Comparison of ENCODE assay signal across 8 cellular contexts in genomic region chr17:43578699-43579569, GRCh38. TPM values are rescaled to one million over a fixed set of nuclear protein-coding genes. Genes with fewer than 3 reads are reported as not detected.
DNase-seq lines count a peak whose midpoint lies in the region; ATAC-seq and TF ChIP-seq lines count a peak whose summit lies in the region.

No MANE protein-coding gene starts in this region.

- H3K36me3 ChIP-seq in OCI-LY3 (replicated peaks; ENCODE audit: low read depth, low read length), result no peaks in the 10 kb centered on the region
- no peaks in the 10 kb centered on the region for H3K36me3 ChIP-seq in mesodermal cell (ENCODE audit: control insufficient read depth, insufficient read depth, low read length)

- H3K4me3 ChIP-seq in OCI-LY3 (ENCODE audit: low read length), result peak overlapping the region; percentile 46
- no peak overlapping the region for H3K4me3 ChIP-seq in astrocyte of the spinal cord (ENCODE audit: low read depth, low read length)
- no peak overlapping the region for H3K4me3 ChIP-seq in mesodermal cell (ENCODE audit: extremely low read depth, insufficient read depth, low read length, poor library complexity, severe bottlenecking)

- peak overlapping the region; percentile 63 for H3K4me2 ChIP-seq in OCI-LY3 (ENCODE audit: low read length)

- in situ Hi-C loops in astrocyte of the spinal cord (cut with HindIII; ENCODE audit: low sequenced_read_pairs), result no loop called here
- in situ Hi-C loops in G401 (cut with HindIII; ENCODE audit: low sequenced_read_pairs), result no loop called here

- peak overlapping the region; percentile 35; the same call in 1 of the 2 replicates for H3K9ac ChIP-seq in OCI-LY3 (ENCODE audit: low read length)

- TF ChIP-seq CTCF in OCI-LY3 (IDR thresholded peaks at IDR 0.05; ENCODE audit: low read depth, low read length) (no peak), astrocyte of the spinal cord (IDR thresholded peaks at IDR 0.05; ENCODE audit: low read depth, low read length) (no peak)

- DNase-seq in DMS153 (lab: John Stamatoyannopoulos, UW), result peak; percentile 52
- peak; percentile 63 for DNase-seq in H4 (ENCODE audit: low spot score)
- DNase-seq in astrocyte of the spinal cord (ENCODE audit: low read depth, low spot score), result peak; percentile 18
- no peak for DNase-seq in G401 (ENCODE audit: low spot score)
- DNase-seq in SKM-1 (lab: John Stamatoyannopoulos, UW; ENCODE audit: unreplicated experiment), result no peak

- H3K27ac ChIP-seq in OCI-LY3 (ENCODE audit: low read length) (no peak overlapping the region), mesodermal cell (ENCODE audit: low read depth, low read length, severe bottlenecking) (peak overlapping the region; percentile 52)

- H4K20me1 ChIP-seq in OCI-LY3 (ENCODE audit: insufficient read depth, low read length), result no peaks in the 10 kb centered on the region

- H3K27me3 ChIP-seq in OCI-LY3 (ENCODE audit: low read depth, low read length), result peaks cover 18% of the 10 kb centered on the region; the same call in 1 of the 2 replicates

- no peaks in the 10 kb centered on the region for H3K9me3 ChIP-seq in OCI-LY3 (ENCODE audit: insufficient read depth, low read length)
- H3K9me3 ChIP-seq in mesodermal cell (ENCODE audit: control insufficient read depth, low read length), result no peaks in the 10 kb centered on the region

- no peaks in the 10 kb centered on the region for H3K79me2 ChIP-seq in OCI-LY3 (ENCODE audit: low read length)

- 55 to 64% methylated on average over 7 to 9 of the region's 13 CpGs for WGBS in mesodermal cell (ENCODE audit: insufficient coverage in 2 of 2), 2 experiments

- no peak for ATAC-seq in GM18858 (IDR thresholded peaks at IDR 0.05; ENCODE audit: unreplicated experiment)

- peak overlapping the region; percentile 58; the same call in 1 of the 2 replicates for H2AFZ ChIP-seq in OCI-LY3 (ENCODE audit: low read depth, low read length)

- H3K4me1 ChIP-seq in OCI-LY3 (ENCODE audit: low read length) (peaks cover 30% of the 10 kb centered on the region), mesodermal cell (ENCODE audit: control insufficient read depth, insufficient read depth, low read length, poor library complexity, severe bottlenecking) (peaks cover 46% of the 10 kb centered on the region)

RNA-seq across cellular contexts. Expression of gene ETV4, which starts 32.8 kb away (rescaled TPM):
- total RNA-seq in H4 (2014; rRNA removed; shearing (Covaris generic)), result 8.1 and 8.9 TPM in 2 replicates
- polyA plus RNA-seq in mesodermal cell (2013, experiment 1 of 2), result 70.4 TPM
- 58.7 TPM for polyA plus RNA-seq in mesodermal cell (2013, experiment 2 of 2)
- total RNA-seq in G401 (2014; rRNA removed; shearing (Covaris generic)), result 30.9 and 31.5 TPM in 2 replicates

Comparison
In these comparisons a context has a peak if more than half of its experiments do, and no peak if none do; other contexts are left out.
1. DNase-seq: peak in DMS153 (single experiment), H4 (single experiment) and astrocyte of the spinal cord (single experiment); none in G401 (single experiment) and SKM-1 (single experiment).